ENCODE assay signal across 8 cellular contexts in genomic region chr18:48834421-48835011, GRCh38.
DNase-seq lines count a peak whose midpoint lies in the region; ATAC-seq and TF ChIP-seq lines count a peak whose summit lies in the region.

No MANE protein-coding gene starts in this region.

- H3K27me3 ChIP-seq in Loucy (ENCODE audit: insufficient read depth, low read length, poor library complexity, severe bottlenecking), result no peaks in the 10 kb centered on the region

- no peaks in the 10 kb centered on the region for H4K20me1 ChIP-seq in Loucy (ENCODE audit: insufficient read depth, low read length, poor library complexity, severe bottlenecking)

- H3K9me3 ChIP-seq in Loucy (ENCODE audit: insufficient read depth, low read depth, low read length), result no peaks in the 10 kb centered on the region

- H3K36me3 Mint-ChIP-seq in activated CD4-positive, alpha-beta T cell treated with anti-CD3 and anti-CD28 coated beads, Interleukin-2, amount 10 ng/mL, durations not matched to agents 7 days and 5 days (ENCODE audit: low read depth), result no peaks in the 10 kb centered on the region
- no peaks in the 10 kb centered on the region for H3K36me3 Mint-ChIP-seq in mesothelial cell of epicardium

- no peaks in the 10 kb centered on the region for H3K9me3 Mint-ChIP-seq in activated CD4-positive, alpha-beta T cell treated with anti-CD3 and anti-CD28 coated beads, Interleukin-2, amount 10 ng/mL, durations not matched to agents 7 days and 5 days
- H3K9me3 Mint-ChIP-seq in mesothelial cell of epicardium, result no peaks in the 10 kb centered on the region

- peak overlapping the region; percentile 95 for H3K27ac Mint-ChIP-seq in activated CD4-positive, alpha-beta T cell treated with anti-CD3 and anti-CD28 coated beads, Interleukin-2, amount 10 ng/mL, durations not matched to agents 7 days and 5 days
- H3K27ac Mint-ChIP-seq in mesothelial cell of epicardium, result peak overlapping the region; percentile 97

- TF ChIP-seq CTCF in Loucy (conservative IDR thresholded peaks at IDR 0.05; ENCODE audit: low read length) (no peak), mesothelial cell of epicardium (IDR thresholded peaks at IDR 0.05; ENCODE audit: unreplicated experiment) (no peak)

- H3K9me2 ChIP-seq in Loucy (replicated peaks; ENCODE audit: low read depth, low read length), result no peaks in the 10 kb centered on the region

- CTCF ChIA-PET in activated CD4-positive, alpha-beta T cell treated with anti-CD3 and anti-CD28 coated beads, Interleukin-2, amount 10 ng/mL, durations not matched to agents 7 days and 5 days (lab: Charles Lee), result interaction anchor here (0.6 to 2.0 kb wide), 5 partner anchors 9 to 79 kb away, joined by 3 to 6 read pairs (median 4); no protein-coding TSS in a partner anchor

- H3K4me3 ChIP-seq in Loucy (ENCODE audit: low read length, poor library complexity, severe bottlenecking), result peak overlapping the region; percentile 15

- H3K27me3 Mint-ChIP-seq in activated CD4-positive, alpha-beta T cell treated with anti-CD3 and anti-CD28 coated beads, Interleukin-2, amount 10 ng/mL, durations not matched to agents 7 days and 5 days, result no peaks in the 10 kb centered on the region
- H3K27me3 Mint-ChIP-seq in mesothelial cell of epicardium (ENCODE audit: low read depth), result no peaks in the 10 kb centered on the region

- no peaks in the 10 kb centered on the region for H3K36me3 ChIP-seq in Loucy (ENCODE audit: insufficient read depth, low read length)

- POLR2A ChIA-PET in activated CD4-positive, alpha-beta T cell treated with anti-CD3 and anti-CD28 coated beads, Interleukin-2, amount 10 ng/mL, durations not matched to agents 7 days and 5 days (lab: Charles Lee), result interaction anchor here (1.0 kb wide), 1 partner anchor 14 kb away, joined by 4 read pairs; no protein-coding TSS in a partner anchor

- H3K4me1 ChIP-seq in Loucy (ENCODE audit: insufficient read depth, low read length, poor library complexity, severe bottlenecking), result peaks cover 36% of the 10 kb centered on the region

- DNase-seq in EH (ENCODE audit: low read depth) (peak; percentile 98), dedifferentiated amniotic fluid mesenchymal stem cell (ENCODE audit: extremely low spot score) (peak; percentile 90), mesothelial cell of epicardium (ENCODE audit: low spot score in 2 of 2, unreplicated experiment in 2 of 2) (no peak), NCI-H82 treated with DMSO at 0.1 percent for 48 hours (lab: John Stamatoyannopoulos, UW; ENCODE audit: unreplicated experiment) (no peak)
- peak; percentile 77 for DNase-seq in activated CD4-positive, alpha-beta T cell treated with anti-CD3 and anti-CD28 coated beads, Interleukin-2, amount 10 ng/mL, durations not matched to agents 7 days and 5 days
- DNase-seq in stimulated activated CD8-positive, alpha-beta memory T cell treated with anti-CD3 and anti-CD28 coated beads, Interleukin-7, amount 100 ng/mL, for 4 hours (ENCODE audit: low read depth in 2 of 2), result peak; percentile 79 to 81

- no peak overlapping the region for H2AFZ ChIP-seq in Loucy (ENCODE audit: low read length)

- peaks cover 72% of the 10 kb centered on the region for H3K4me1 Mint-ChIP-seq in activated CD4-positive, alpha-beta T cell treated with anti-CD3 and anti-CD28 coated beads, Interleukin-2, amount 10 ng/mL, durations not matched to agents 7 days and 5 days
- peaks cover 90% of the 10 kb centered on the region for H3K4me1 Mint-ChIP-seq in mesothelial cell of epicardium

- H3K4me3 Mint-ChIP-seq in activated CD4-positive, alpha-beta T cell treated with anti-CD3 and anti-CD28 coated beads, Interleukin-2, amount 10 ng/mL, durations not matched to agents 7 days and 5 days, result peak overlapping the region; percentile 77
- H3K4me3 Mint-ChIP-seq in mesothelial cell of epicardium, result no peak overlapping the region

- peak; percentile 54 for ATAC-seq in GM21825 (IDR thresholded peaks at IDR 0.05; ENCODE audit: unreplicated experiment)

- H3K79me2 ChIP-seq in Loucy (ENCODE audit: insufficient read depth, low read length), result no peaks in the 10 kb centered on the region

- no peak overlapping the region for H3K9ac ChIP-seq in Loucy (ENCODE audit: low read depth, low read length, poor library complexity, severe bottlenecking)

- H3K4me2 ChIP-seq in Loucy (ENCODE audit: low read depth, low read length, poor library complexity, severe bottlenecking), result peak overlapping the region; percentile 30

- H3F3A ChIP-seq in Loucy (ENCODE audit: low read depth), result no peaks in the 10 kb centered on the region

Comparison
In these comparisons a context has a peak if more than half of its experiments do, and no peak if none do; other contexts are left out.
1. DNase-seq: peak in EH (single experiment), activated CD4-positive, alpha-beta T cell treated with anti-CD3 and anti-CD28 coated beads, Interleukin-2, amount 10 ng/mL, durations not matched to agents 7 days and 5 days (single experiment), dedifferentiated amniotic fluid mesenchymal stem cell (single experiment) and stimulated activated CD8-positive, alpha-beta memory T cell treated with anti-CD3 and anti-CD28 coated beads, Interleukin-7, amount 100 ng/mL, for 4 hours (2 of 2); none in mesothelial cell of epicardium (0 of 2) and NCI-H82 treated with DMSO at 0.1 percent for 48 hours (single experiment).